Comparison of ENCODE assay signal across 21 cellular contexts in genomic region chr16:3810198-3810664, GRCh38.
DNase-seq lines count a peak whose midpoint lies in the region; ATAC-seq and TF ChIP-seq lines count a peak whose summit lies in the region.
"Had no signal": no experiment of that assay in that cellular context is flagged by ENCODE, and none has a peak within 500 bp of the region (broad histone marks: within the 10 kb centered on the region; RNA-seq: fewer than 3 reads in every experiment).

No MANE protein-coding gene starts in this region.

- peaks cover 13 to 42% (median 35%) of the 10 kb centered on the region in 4 donors for H3K4me1 ChIP-seq in upper lobe of left lung
- H3K4me1 ChIP-seq: A549 had no signal

- peak; percentile 27 to 35 for DNase-seq in activated CD4-positive, alpha-beta T cell treated with anti-CD3 and anti-CD28 coated beads, Interleukin-2, amount 50 U/mL, for 48 hours
- no peak for DNase-seq in activated CD4-positive, alpha-beta T cell treated with anti-CD3 and anti-CD28 coated beads for 4 hours
- DNase-seq in activated T-cell treated with anti-CD3 and anti-CD28 coated beads, Interleukin-2, amount 50 U/mL, for 4 hours, result no peak
- no peak for DNase-seq in naive thymus-derived CD8-positive, alpha-beta T cell
- no peak for DNase-seq in upper lobe of left lung
- no peak for DNase-seq in mesenteric fat pad (ENCODE audit: low spot score)
- DNase-seq: activated CD4-positive, alpha-beta T cell treated with anti-CD3 and anti-CD28 coated beads, Interleukin-2, amount 50 U/mL, for 4 hours; activated gamma-delta T cell; brain microvascular endothelial cell; C1 segment of cervical spinal cord; islet precursor cell; mammary epithelial cell; NCI-H1417; NCI-H2171; NCI-H82; stomach had no signal

- peaks cover 88% of the 10 kb centered on the region for H3K4me1 Mint-ChIP-seq in activated T-cell treated with anti-CD3 and anti-CD28 coated beads, Interleukin-2, amount 50 U/mL, for 4 hours (ENCODE audit: low read depth)
- peaks cover 68 to 95% (median 92%) of the 10 kb centered on the region in 4 donors for H3K4me1 Mint-ChIP-seq in naive thymus-derived CD8-positive, alpha-beta T cell

- POLR2A ChIA-PET in naive thymus-derived CD8-positive, alpha-beta T cell (lab: Charles Lee), result no interaction called here

- peaks cover 0 to 22% (median 13%) of the 10 kb centered on the region in 4 donors for H3K36me3 ChIP-seq in upper lobe of left lung

- peaks cover 45% of the 10 kb centered on the region for H3K36me3 Mint-ChIP-seq in activated T-cell treated with anti-CD3 and anti-CD28 coated beads, Interleukin-2, amount 50 U/mL, for 4 hours (ENCODE audit: insufficient read depth)
- H3K36me3 Mint-ChIP-seq in naive thymus-derived CD8-positive, alpha-beta T cell, result peaks cover 4 to 60% (median 18%) of the 10 kb centered on the region in 3 donors

- no peak overlapping the region for H3K4me3 Mint-ChIP-seq in activated T-cell treated with anti-CD3 and anti-CD28 coated beads, Interleukin-2, amount 50 U/mL, for 4 hours
- H3K4me3 Mint-ChIP-seq in naive thymus-derived CD8-positive, alpha-beta T cell, result peak overlapping the region in 6 of 10 donors; percentile 16 to 44 (median 34)

- H3K4me3 ChIP-seq in upper lobe of left lung, result no peak overlapping the region
- H3K4me3 ChIP-seq: A549, esophagus muscularis mucosa, stomach had no signal

- ATAC-seq in GM18870 (IDR thresholded peaks at IDR 0.05; ENCODE audit: unreplicated experiment), result peak; percentile 47
- ATAC-seq in activated T-cell treated with anti-CD3 and anti-CD28 coated beads, Interleukin-2, amount 50 U/mL, for 4 hours, result peak; percentile 78 to 81
- no peak for ATAC-seq in naive thymus-derived CD8-positive, alpha-beta T cell
- no peak for ATAC-seq in GM18858 (IDR thresholded peaks at IDR 0.05; ENCODE audit: unreplicated experiment)
- ATAC-seq in upper lobe of left lung (ENCODE audit: low FRiP score in 2 of 2), result no peak
- ATAC-seq: A549, HCT116 had no signal

- TF ChIP-seq CTCF in upper lobe of left lung (IDR thresholded peaks at IDR 0.05), result no peak

- H3K27me3 Mint-ChIP-seq in activated T-cell treated with anti-CD3 and anti-CD28 coated beads, Interleukin-2, amount 50 U/mL, for 4 hours (ENCODE audit: low read depth), result no peaks in the 10 kb centered on the region
- H3K27me3 Mint-ChIP-seq in naive thymus-derived CD8-positive, alpha-beta T cell, result no peaks in the 10 kb centered on the region

- WGBS in upper lobe of left lung, 2 donors, result 79 to 81% methylated on average over 6 of the region's 6 CpGs

- no peaks in the 10 kb centered on the region for H3K9me3 Mint-ChIP-seq in activated T-cell treated with anti-CD3 and anti-CD28 coated beads, Interleukin-2, amount 50 U/mL, for 4 hours
- H3K9me3 Mint-ChIP-seq in naive thymus-derived CD8-positive, alpha-beta T cell, result no peaks in the 10 kb centered on the region

- H3K27ac ChIP-seq in upper lobe of left lung, result no peak overlapping the region
- H3K27ac ChIP-seq: A549, brain microvascular endothelial cell, esophagus muscularis mucosa, stomach had no signal

- no peak for TF ChIP-seq POLR2A in upper lobe of left lung (IDR thresholded peaks at IDR 0.05)

- no peaks in the 10 kb centered on the region for H3K9me3 ChIP-seq in upper lobe of left lung
- H3K9me3 ChIP-seq: A549, esophagus muscularis mucosa, stomach had no signal

- H3K27ac Mint-ChIP-seq in naive thymus-derived CD8-positive, alpha-beta T cell, result peak overlapping the region in 7 of 10 donors; percentile 13 to 82 (median 73)

- TF ChIP-seq EP300 in upper lobe of left lung (IDR thresholded peaks at IDR 0.05), result no peak

- H3K27me3 ChIP-seq in upper lobe of left lung, result no peaks in the 10 kb centered on the region
- H3K27me3 ChIP-seq: brain microvascular endothelial cell, esophagus muscularis mucosa, stomach had no signal

Comparison
In these comparisons a context has a peak if more than half of its experiments do, and no peak if none do; other contexts are left out.
1. DNase-seq: peak in activated CD4-positive, alpha-beta T cell treated with anti-CD3 and anti-CD28 coated beads, Interleukin-2, amount 50 U/mL, for 48 hours (2 of 2); none in activated CD4-positive, alpha-beta T cell treated with anti-CD3 and anti-CD28 coated beads for 4 hours (0 of 2), activated T-cell treated with anti-CD3 and anti-CD28 coated beads, Interleukin-2, amount 50 U/mL, for 4 hours (single experiment), naive thymus-derived CD8-positive, alpha-beta T cell (0 of 10), upper lobe of left lung (0 of 2) and mesenteric fat pad (single experiment).
2. ATAC-seq: peak in GM18870 (single experiment) and activated T-cell treated with anti-CD3 and anti-CD28 coated beads, Interleukin-2, amount 50 U/mL, for 4 hours (2 of 2); none in naive thymus-derived CD8-positive, alpha-beta T cell (0 of 2), GM18858 (single experiment) and upper lobe of left lung (0 of 2).